ENCODE assay signal across 15 cellular contexts in genomic region chr11:106280041-106280440, GRCh38.
DNase-seq lines count a peak whose midpoint lies in the region; FAIRE-seq and TF ChIP-seq lines count a peak whose summit lies in the region.
"Had no signal": no experiment of that assay in that cellular context is flagged by ENCODE, and none has a peak within 500 bp of the region (broad histone marks: within the 10 kb centered on the region; RNA-seq: fewer than 3 reads in every experiment).

No MANE protein-coding gene starts in this region.

- peak overlapping the region; percentile 99 for H3K27ac Mint-ChIP-seq in astrocyte (ENCODE audit: unreplicated experiment)
- H3K27ac Mint-ChIP-seq: CD8-positive, alpha-beta memory T cell; HFFc6 had no signal

- H3K4me1 Mint-ChIP-seq in astrocyte (ENCODE audit: low read depth, unreplicated experiment): peaks cover 34% of the 10 kb centered on the region
- H3K4me1 Mint-ChIP-seq: CD8-positive, alpha-beta memory T cell had no signal

- no peaks in the 10 kb centered on the region for H3K36me3 Mint-ChIP-seq in astrocyte (ENCODE audit: low read depth, unreplicated experiment)
- H3K36me3 Mint-ChIP-seq: CD8-positive, alpha-beta memory T cell had no signal

- H2AFZ ChIP-seq in GM23248 (0 out of 2 replicates have a peak overlapping the region, but pooled peaks have one; percentile 8), astrocyte (ENCODE audit: low read depth, low read length) (no peak overlapping the region), smooth muscle cell (ENCODE audit: low read depth) (peak overlapping the region; percentile 37)

- peak; percentile 27 to 84 for DNase-seq in NCI-H524 (lab: John Stamatoyannopoulos, UW)
- DNase-seq in NCI-H524 treated with DMSO at 0.1 percent for 48 hours (lab: John Stamatoyannopoulos, UW): no peak
- no peak for DNase-seq in GM23248
- DNase-seq in astrocyte (ENCODE audit: low read depth): no peak
- no peak for DNase-seq in smooth muscle cell (lab: John Stamatoyannopoulos, UW; ENCODE audit: unreplicated experiment)
- no peak for DNase-seq in NCI-H2107 treated with DMSO at 0.1 percent for 48 hours (lab: John Stamatoyannopoulos, UW; ENCODE audit: unreplicated experiment)
- DNase-seq in SHP77 (lab: John Stamatoyannopoulos, UW): no peak
- DNase-seq: 8988T; AML-193; Caco-2; CD8-positive, alpha-beta memory T cell; GF-D8; HCEC 1CT; HFFc6 had no signal

- H3K9me3 Mint-ChIP-seq in astrocyte (ENCODE audit: unreplicated experiment): no peaks in the 10 kb centered on the region
- H3K9me3 Mint-ChIP-seq: HFFc6 had no signal

- 9 to 10% methylated on average over 1 of the region's 1 CpG for WGBS in GM23248 (ENCODE audit: low coverage in 1 of 2, low lambda C conversion rate in 2 of 2, missing lambda C conversion rate in 2 of 2), 2 experiments
- WGBS in smooth muscle cell (ENCODE audit: low lambda C conversion rate): 61% methylated on average over 1 of the region's 1 CpG

- no peaks in the 10 kb centered on the region for H3K36me3 ChIP-seq in GM23248 (ENCODE audit: low read depth)
- H3K36me3 ChIP-seq in astrocyte (ENCODE audit: insufficient read depth, low read length): no peaks in the 10 kb centered on the region
- H3K36me3 ChIP-seq in smooth muscle cell (ENCODE audit: low read depth): no peaks in the 10 kb centered on the region
- H3K36me3 ChIP-seq: BLaER1 had no signal

- H3K27me3 ChIP-seq in GM23248 (replicated peaks; ENCODE audit: insufficient read depth): no peaks in the 10 kb centered on the region
- no peaks in the 10 kb centered on the region for H3K27me3 ChIP-seq in astrocyte (ENCODE audit: insufficient read depth, low read length)
- H3K27me3 ChIP-seq in smooth muscle cell (ENCODE audit: low read depth): no peaks in the 10 kb centered on the region
- H3K27me3 ChIP-seq: BLaER1 had no signal

- H3K4me1 ChIP-seq in GM23248 (ENCODE audit: insufficient read depth): peaks cover 48% of the 10 kb centered on the region
- H3K4me1 ChIP-seq in astrocyte (ENCODE audit: insufficient read depth, low read length): peaks cover 7% of the 10 kb centered on the region
- H3K4me1 ChIP-seq in smooth muscle cell (ENCODE audit: low read depth): peaks cover 9% of the 10 kb centered on the region
- H3K4me1 ChIP-seq: BLaER1 had no signal

- peaks cover 15% of the 10 kb centered on the region for H3F3A ChIP-seq in GM23248 (ENCODE audit: insufficient read depth)
- H3F3A ChIP-seq in smooth muscle cell (ENCODE audit: low read depth): no peaks in the 10 kb centered on the region

- H3K27ac ChIP-seq in GM23248 (no peak overlapping the region), astrocyte (ENCODE audit: low read depth, low read length) (no peak overlapping the region), smooth muscle cell (ENCODE audit: low read depth) (no peak overlapping the region)
- H3K27ac ChIP-seq: BLaER1 had no signal

- FAIRE-seq in astrocyte (lab: Jason Lieb, UNC): no peak

- no peaks in the 10 kb centered on the region for H3K9me3 ChIP-seq in GM23248 (ENCODE audit: low read depth)
- no peaks in the 10 kb centered on the region for H3K9me3 ChIP-seq in astrocyte (ENCODE audit: insufficient read depth, low read depth, low read length)
- no peaks in the 10 kb centered on the region for H3K9me3 ChIP-seq in smooth muscle cell (replicated peaks; ENCODE audit: low read depth)
- H3K9me3 ChIP-seq: BLaER1, Caco-2 had no signal

- no peak overlapping the region for H3K4me2 ChIP-seq in GM23248 (ENCODE audit: unreplicated experiment)
- H3K4me2 ChIP-seq in astrocyte (ENCODE audit: low read length): no peak overlapping the region
- peak overlapping the region; percentile 6 for H3K4me2 ChIP-seq in smooth muscle cell
- H3K4me2 ChIP-seq: BLaER1 had no signal

- no peak overlapping the region for H3K4me3 ChIP-seq in GM23248
- no peak overlapping the region for H3K4me3 ChIP-seq in astrocyte (ENCODE audit: insufficient read depth, low read depth, low read length)
- H3K4me3 ChIP-seq in smooth muscle cell: no peak overlapping the region
- H3K4me3 ChIP-seq: BLaER1 had no signal

- TF ChIP-seq CTCF in astrocyte (IDR thresholded peaks at IDR 0.05; ENCODE audit: insufficient read depth, low read depth, low read length) (no peak), smooth muscle cell (IDR thresholded peaks at IDR 0.05; ENCODE audit: borderline replicate concordance, insufficient read depth, poor library complexity, severe bottlenecking) (no peak)

- H3K4me3 Mint-ChIP-seq in astrocyte (ENCODE audit: unreplicated experiment): no peak overlapping the region
- H3K4me3 Mint-ChIP-seq: CD8-positive, alpha-beta memory T cell; HFFc6 had no signal

- H3K9ac ChIP-seq in GM23248 (no peak overlapping the region), astrocyte (ENCODE audit: low read length) (no peak overlapping the region), smooth muscle cell (ENCODE audit: low read depth) (no peak overlapping the region)
- H3K9ac ChIP-seq: BLaER1 had no signal

- no peaks in the 10 kb centered on the region for H3K9me2 ChIP-seq in GM23248 (ENCODE audit: insufficient read depth)

- no peaks in the 10 kb centered on the region for H3K27me3 Mint-ChIP-seq in astrocyte (ENCODE audit: low read depth, unreplicated experiment)
- H3K27me3 Mint-ChIP-seq: CD8-positive, alpha-beta memory T cell had no signal

- in situ Hi-C loops in GM23248 (cut with MboI): no loop called here

- no peaks in the 10 kb centered on the region for H3K79me2 ChIP-seq in GM23248 (ENCODE audit: insufficient read depth)
- H3K79me2 ChIP-seq in astrocyte (ENCODE audit: insufficient read depth, low read length): no peaks in the 10 kb centered on the region
- no peaks in the 10 kb centered on the region for H3K79me2 ChIP-seq in smooth muscle cell (ENCODE audit: low read depth)

- H4K20me1 ChIP-seq in GM23248 (ENCODE audit: insufficient read depth): no peaks in the 10 kb centered on the region
- H4K20me1 ChIP-seq in astrocyte (ENCODE audit: insufficient read depth, low read length): no peaks in the 10 kb centered on the region
- H4K20me1 ChIP-seq in smooth muscle cell (ENCODE audit: low read depth): no peaks in the 10 kb centered on the region
- H4K20me1 ChIP-seq: BLaER1 had no signal

Comparison
In these comparisons a context has a peak if more than half of its experiments do, and no peak if none do; other contexts are left out.
1. DNase-seq: peak in NCI-H524 (2 of 2); none in NCI-H524 treated with DMSO at 0.1 percent for 48 hours (single experiment), GM23248 (single experiment), astrocyte (single experiment), smooth muscle cell (single experiment), NCI-H2107 treated with DMSO at 0.1 percent for 48 hours (single experiment) and SHP77 (0 of 2).